In genomic region chr12:88577537-88577936, GRCh38 we compare ENCODE assay signal across 11 cellular contexts. TPM values are rescaled to one million over a fixed set of nuclear protein-coding genes. Genes with fewer than 3 reads are reported as not detected.
DNase-seq lines count a peak whose midpoint lies in the region; ATAC-seq and TF ChIP-seq lines count a peak whose summit lies in the region.
"Had no signal": no experiment of that assay in that cellular context is flagged by ENCODE, and none has a peak within 500 bp of the region (broad histone marks: within the 10 kb centered on the region; RNA-seq: fewer than 3 reads in every experiment).

No MANE protein-coding gene starts in this region.

- ATAC-seq in foreskin keratinocyte (peak; percentile 24), HG03196 (IDR thresholded peaks at IDR 0.05; ENCODE audit: unreplicated experiment) (no peak)

- no peaks in the 10 kb centered on the region for H3K36me3 ChIP-seq in subcutaneous abdominal adipose tissue (ENCODE audit: control insufficient read depth in 5 of 5, insufficient read depth in 5 of 5, low read length in 5 of 5)

- no peaks in the 10 kb centered on the region for H3K9me3 ChIP-seq in subcutaneous abdominal adipose tissue (ENCODE audit: control insufficient read depth in 5 of 5, low read length in 5 of 5)

- H3K27me3 ChIP-seq in foreskin keratinocyte (no peaks in the 10 kb centered on the region), subcutaneous abdominal adipose tissue (ENCODE audit: control insufficient read depth in 5 of 5, insufficient read depth in 4 of 5, low read length in 5 of 5) (no peaks in the 10 kb centered on the region)

- peak overlapping the region in 2 of 5 donors; percentile 40 to 96 for H3K4me3 ChIP-seq in subcutaneous abdominal adipose tissue (ENCODE audit: low read depth in 1 of 5, low read length in 5 of 5)

- H3K9ac ChIP-seq in subcutaneous abdominal adipose tissue (ENCODE audit: low read length in 5 of 5) = no peak overlapping the region

- H3K4me1 ChIP-seq in foreskin keratinocyte (peaks cover 31% of the 10 kb centered on the region), subcutaneous abdominal adipose tissue (ENCODE audit: control insufficient read depth in 5 of 5, insufficient read depth in 5 of 5, low read length in 5 of 5) (peaks cover 2 to 59% (median 28%) of the 10 kb centered on the region in 5 donors)

- TF ChIP-seq CTCF in foreskin keratinocyte (conservative IDR thresholded peaks at IDR 0.05) (peak; percentile 56), GM13976 (IDR thresholded peaks at IDR 0.05; ENCODE audit: borderline replicate concordance, control extremely low read depth, extremely low read depth, insufficient read depth, missing control alignments) (no peak)

- in situ Hi-C loops in GM13976 (cut with MboI; ENCODE audit: low sequenced_read_pairs, unreplicated experiment) = no loop called here

- H3K27ac ChIP-seq in foreskin keratinocyte (no peak overlapping the region), subcutaneous abdominal adipose tissue (ENCODE audit: low read depth, low read length) (peak overlapping the region; percentile 32), caudate nucleus (ENCODE audit: low read depth, low read length) (no peak overlapping the region)

- DNase-seq in NCI-H2227 (lab: John Stamatoyannopoulos, UW; ENCODE audit: unreplicated experiment) (peak; percentile 17), NCI-H2227 treated with DMSO at 0.1 percent for 48 hours (lab: John Stamatoyannopoulos, UW) (no peak), RKO (ENCODE audit: low spot score) (peak; percentile 48), foreskin keratinocyte (peak in 1 of 2 donors; percentile 70), GM13976 (ENCODE audit: low spot score) (no peak), caudate nucleus (lab: John Stamatoyannopoulos, UW) (no peak)
- DNase-seq: activated naive CD8-positive, alpha-beta T cell treated with anti-CD3 and anti-CD28 coated beads, Interleukin-2, amount 10 ng/mL, durations not matched to agents 7 days and 5 days; C1 segment of cervical spinal cord; stimulated activated CD4-positive, alpha-beta T cell treated with anti-CD3 and anti-CD28 coated beads, Interleukin-1b, Interleukin-23, amount 100 ng/mL, for 48 hours had no signal

RNA-seq across cellular contexts. Expression of gene KITLG, which starts 2.7 kb away (rescaled TPM):
- total RNA-seq in foreskin keratinocyte = 9.0 and 16.7 TPM in 2 replicates
- polyA plus RNA-seq in foreskin keratinocyte = 1.8 and 4.3 TPM in 2 replicates

Comparison
In these comparisons a context has a peak if more than half of its experiments do, and no peak if none do; other contexts are left out.
1. DNase-seq: peak in NCI-H2227 (single experiment) and RKO (single experiment); none in NCI-H2227 treated with DMSO at 0.1 percent for 48 hours (single experiment), GM13976 (single experiment) and caudate nucleus (0 of 61).